In genomic region chr19:34560229-34560628, GRCh38 we compare ENCODE assay signal across 22 cellular contexts.
"Had no signal": no experiment of that assay in that cellular context is flagged by ENCODE, and none has a peak within 500 bp of the region (broad histone marks: within the 10 kb centered on the region; RNA-seq: fewer than 3 reads in every experiment).

No MANE protein-coding gene starts in this region.

- H3K27me3 ChIP-seq: SJSA1 had no signal

- H3K36me3 ChIP-seq: SJSA1 had no signal

- H3K27ac ChIP-seq: SJSA1, SK-N-MC had no signal

- FAIRE-seq: RCC 7860 had no signal

- H3K4me1 ChIP-seq: SJSA1 had no signal

- H3K4me3 ChIP-seq: SJSA1, SK-N-MC had no signal

- DNase-seq: KBM-7, MV-4-11, NCI-H1048, NCI-H1105, NCI-H1417, NCI-H146, NCI-H1694 treated with DMSO at 0.1 percent for 48 hours, NCI-H1930, NCI-H2081, NCI-H2107, NCI-H2227 treated with DMSO at 0.1 percent for 48 hours, NCI-H446, NCI-H510A, NCI-H524 treated with DMSO at 0.1 percent for 48 hours, NCI-H69, NCI-H774, Right ventricle myocardium superior, RPMI8226, SIG-M5 had no signal

- H3K9me3 ChIP-seq: SJSA1 had no signal
